ENCODE assay signal across 8 cellular contexts in genomic region chr3:48016336-48016973, GRCh38. TPM values are rescaled to one million over a fixed set of nuclear protein-coding genes. Genes with fewer than 3 reads are reported as not detected.
A peak's percentile ranks its signal among the peaks of the same experiment; 100 is the strongest.
DNase-seq lines count a peak whose midpoint lies in the region; ATAC-seq and TF ChIP-seq lines count a peak whose summit lies in the region.

TSS of gene MAP4 (minus strand) at chr3:48016416. CDS start at chr3:47998860, 17,556 bp downstream.

- no peak for TF ChIP-seq CTCF in HFFc6 (IDR thresholded peaks at IDR 0.05)
- TF ChIP-seq CTCF in WTC11 (IDR thresholded peaks at IDR 0.05): no peak

- H3K9me3 Mint-ChIP-seq in HFFc6 (no peaks in the 10 kb centered on the region), WTC11 (peaks cover 4% of the 10 kb centered on the region; the same call in 1 of the 2 replicates)

- POLR2A ChIA-PET in WTC11 (lab: Charles Lee): no interaction called here

- H3K36me3 Mint-ChIP-seq in HFFc6 (ENCODE audit: low read depth) (peaks cover 23% of the 10 kb centered on the region; the same call in 1 of the 2 replicates), WTC11 (peaks cover 13% of the 10 kb centered on the region)

- H3K4me3 Mint-ChIP-seq in HFFc6 (peak within 1 kb of the TSS; percentile 51), WTC11 (no peak within 1 kb of the TSS)

- H3K27ac Mint-ChIP-seq in HFFc6 (peak within 1 kb of the TSS; percentile 52), WTC11 (peak within 1 kb of the TSS; percentile 95)

- no peak for DNase-seq in HFFc6
- no peak for DNase-seq in WTC11 (ENCODE audit: low spot score)
- DNase-seq in glomerular endothelial cell (ENCODE audit: extremely low read depth, low read depth, low spot score): no peak
- DNase-seq in pulmonary artery endothelial cell (ENCODE audit: low read depth, low spot score): no peak
- DNase-seq in activated gamma-delta T cell (lab: John Stamatoyannopoulos, UW): no peak
- no peak for DNase-seq in GM19240 (ENCODE audit: insufficient read length, low spot score)

- H3K4me1 Mint-ChIP-seq in HFFc6 (ENCODE audit: low read depth): peaks cover 93% of the 10 kb centered on the region
- H3K4me1 Mint-ChIP-seq in WTC11: peaks cover 54% of the 10 kb centered on the region

- CTCF ChIA-PET in WTC11 (lab: Charles Lee): interaction anchor here (1.0 to 1.7 kb wide), 2 partner anchors 17 to 26 kb away, joined by 3 to 7 read pairs; no protein-coding TSS in a partner anchor

- no peaks in the 10 kb centered on the region; the same call in 1 of the 2 replicates for H3K27me3 Mint-ChIP-seq in HFFc6 (ENCODE audit: insufficient read depth)
- no peaks in the 10 kb centered on the region for H3K27me3 Mint-ChIP-seq in WTC11 (ENCODE audit: low read depth)

- no peak for ATAC-seq in WTC11
- ATAC-seq in GM19351 (IDR thresholded peaks at IDR 0.05; ENCODE audit: unreplicated experiment): no peak
- ATAC-seq in GM19324 (IDR thresholded peaks at IDR 0.05; ENCODE audit: low FRiP score, unreplicated experiment): no peak

TF ChIP-seq in WTC11, 78 proteins besides CTCF, POLR2A, EP300 and RAD21:
- no peak for TF ChIP-seq ATF1 (CRISPR knock-in tag; IDR thresholded peaks at IDR 0.05)
- TF ChIP-seq MXD4 (CRISPR knock-in tag; IDR thresholded peaks at IDR 0.05; ENCODE audit: borderline replicate concordance): no peak
- no peak for TF ChIP-seq ZNF317 (CRISPR knock-in tag; IDR thresholded peaks at IDR 0.05; ENCODE audit: borderline replicate concordance, low read depth)
- TF ChIP-seq CREM (CRISPR knock-in tag; IDR thresholded peaks at IDR 0.05): no peak

RNA-seq across cellular contexts. Expression of gene MAP4, which starts in this region (rescaled TPM):
- total RNA-seq in HFFc6 (2021; fragmentation: NEBNext Ultra II Directional; extraction: Animal tissue kit (Norgen Biotek cat#: 25700)): 100 to 1,000 TPM; 294 to 328 (median 312) TPM
- 164 to 199 TPM (median 171 TPM) in 3 replicates for total RNA-seq in WTC11 (2021)
- 226 and 263 TPM in 2 replicates for total RNA-seq in glomerular endothelial cell
- total RNA-seq in pulmonary artery endothelial cell: 67.1 and 72.6 TPM in 2 replicates
